In the genomic region with DNA sequence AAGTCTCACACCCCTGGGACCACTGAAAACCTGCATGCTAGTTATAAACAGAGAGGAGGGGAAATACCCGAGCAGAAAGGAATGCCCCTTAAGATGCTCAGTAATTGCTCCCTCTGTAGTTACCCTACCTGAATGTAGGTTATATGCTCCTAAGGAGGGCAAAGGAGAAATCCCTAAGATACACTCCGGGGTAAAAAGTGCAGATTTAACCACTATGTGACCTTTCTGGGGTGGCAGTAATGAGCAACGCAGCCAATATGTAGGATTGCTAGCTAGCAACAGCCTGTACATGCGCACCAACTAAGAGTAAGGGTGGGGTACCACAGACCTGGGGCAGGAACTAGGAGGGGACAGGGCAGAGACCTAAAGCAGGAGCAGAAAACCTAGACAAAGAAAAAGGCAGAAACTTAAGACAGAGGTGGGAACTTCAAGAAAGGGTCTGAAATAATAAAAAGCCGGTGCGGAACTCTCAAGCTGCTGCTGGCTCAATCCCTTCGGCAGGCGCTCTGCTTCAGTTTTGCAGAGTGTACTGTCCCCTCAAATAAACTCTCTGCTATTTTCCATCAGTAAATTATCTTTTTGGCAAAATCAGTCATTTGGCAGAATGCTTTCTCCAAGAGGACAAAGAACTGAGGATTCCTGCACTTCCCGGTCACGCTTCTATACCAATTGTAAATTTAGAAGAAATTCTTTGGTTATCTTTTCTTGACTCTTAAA, we compare ENCODE assay signal across 1 cellular context.
TF ChIP-seq lines count a peak whose summit lies in the region.

No MANE protein-coding gene starts in this region.

TF ChIP-seq in GM23338, 12 proteins besides CTCF, POLR2A, EP300 and RAD21 (continued from another document):
- TF ChIP-seq EZH2phosphoT487 (IDR thresholded peaks at IDR 0.05; ENCODE audit: unreplicated experiment) (no peak), NANOG (IDR thresholded peaks at IDR 0.05; ENCODE audit: borderline replicate concordance) (no peak), STAT1 (IDR thresholded peaks at IDR 0.05; ENCODE audit: unreplicated experiment) (no peak), POLR2AphosphoS5 (IDR thresholded peaks at IDR 0.05; ENCODE audit: low read depth) (no peak), ZNF114 (CRISPR knock-in tag; IDR thresholded peaks at IDR 0.05) (no peak)
